Comparison of ENCODE assay signal across 25 cellular contexts in the genomic region with DNA sequence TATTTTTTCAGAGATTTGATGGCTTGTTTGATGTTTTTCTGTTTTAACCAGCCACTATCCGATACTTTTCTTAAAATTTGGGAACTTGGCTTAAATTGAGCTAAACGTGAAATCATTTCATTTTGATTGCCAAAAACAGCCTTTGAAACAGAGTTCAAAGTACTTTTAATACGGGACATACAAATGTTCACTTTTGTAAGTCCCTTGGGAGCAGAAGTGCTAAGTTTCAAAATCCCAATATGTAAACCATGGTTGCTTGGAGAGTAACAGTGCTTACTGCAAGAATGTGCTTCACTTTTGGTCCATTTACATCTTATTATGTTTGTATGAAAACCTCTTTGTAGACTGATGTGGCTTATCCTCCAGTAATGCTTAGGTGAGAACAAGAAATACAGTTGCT. TPM values are rescaled to one million over a fixed set of nuclear protein-coding genes. Genes with fewer than 3 reads are reported as not detected.
"Had no signal": no experiment of that assay in that cellular context is flagged by ENCODE, and none has a peak within 500 bp of the region (broad histone marks: within the 10 kb centered on the region; RNA-seq: fewer than 3 reads in every experiment).

No MANE protein-coding gene starts in this region.

- H3K9me3 Mint-ChIP-seq: activated naive CD4-positive, alpha-beta T cell treated with anti-CD3 and anti-CD28 coated beads for 36 hours; activated naive CD8-positive, alpha-beta T cell treated with anti-CD3 and anti-CD28 coated beads, Interleukin-2, amount 10 ng/mL, durations not matched to agents 7 days and 5 days; activated T-cell treated with anti-CD3 and anti-CD28 coated beads, Interleukin-2, amount 50 U/mL, for 4 hours; central memory CD8-positive, alpha-beta T cell; immature natural killer cell; WTC11 had no signal

- H3K27ac ChIP-seq: breast epithelium, coronary artery, esophagus muscularis mucosa, hepatocyte, neural progenitor cell, upper lobe of left lung had no signal

- H3K4me3 ChIP-seq: breast epithelium, coronary artery, esophagus muscularis mucosa, hepatocyte, left lung, neural progenitor cell, upper lobe of left lung had no signal

- H2AFZ ChIP-seq: hepatocyte, neural progenitor cell had no signal

- DNase-seq: activated CD4-positive, alpha-beta T cell treated with anti-CD3 and anti-CD28 coated beads for 36 hours; activated CD4-positive, alpha-beta T cell treated with anti-CD3 and anti-CD28 coated beads, Interleukin-2, amount 50 U/mL, for 4 hours; activated CD8-positive, alpha-beta memory T cell treated with anti-CD3 and anti-CD28 coated beads, Interleukin-2, amount 50 U/mL, for 48 hours; activated naive CD4-positive, alpha-beta T cell treated with anti-CD3 and anti-CD28 coated beads for 36 hours; activated naive CD8-positive, alpha-beta T cell treated with anti-CD3 and anti-CD28 coated beads, Interleukin-2, amount 10 ng/mL, durations not matched to agents 7 days and 5 days; activated T-cell treated with anti-CD3 and anti-CD28 coated beads, Interleukin-2, amount 50 U/mL, for 4 hours; amniotic stem cell; foreskin melanocyte; glutamatergic neuron; immature natural killer cell; left lung; naive thymus-derived CD8-positive, alpha-beta T cell; retina; stimulated activated CD4-positive, alpha-beta T cell treated with anti-CD3 and anti-CD28 coated beads, Interleukin-4, amount 100 ng/mL, for 4 hours; stimulated activated naive CD8-positive, alpha-beta T cell treated with anti-CD3 and anti-CD28 coated beads, Interleukin-15, Interleukin-2, amounts not matched to agents 100 U/mL and 50 U/mL, for 24 hours; T-helper 1 cell; upper lobe of left lung had no signal

- H3K4me1 ChIP-seq: breast epithelium had no signal

- H3K4me3 Mint-ChIP-seq: activated CD4-positive, alpha-beta T cell treated with anti-CD3 and anti-CD28 coated beads for 36 hours; activated naive CD4-positive, alpha-beta T cell treated with anti-CD3 and anti-CD28 coated beads for 36 hours; activated naive CD8-positive, alpha-beta T cell treated with anti-CD3 and anti-CD28 coated beads, Interleukin-2, amount 10 ng/mL, durations not matched to agents 7 days and 5 days; activated T-cell treated with anti-CD3 and anti-CD28 coated beads, Interleukin-2, amount 50 U/mL, for 4 hours; central memory CD8-positive, alpha-beta T cell; immature natural killer cell; naive thymus-derived CD8-positive, alpha-beta T cell; neural progenitor cell; WTC11 had no signal

- H3K27ac Mint-ChIP-seq: activated CD4-positive, alpha-beta T cell treated with anti-CD3 and anti-CD28 coated beads for 36 hours; activated naive CD4-positive, alpha-beta T cell treated with anti-CD3 and anti-CD28 coated beads for 36 hours; activated naive CD8-positive, alpha-beta T cell treated with anti-CD3 and anti-CD28 coated beads, Interleukin-2, amount 10 ng/mL, durations not matched to agents 7 days and 5 days; immature natural killer cell; neural progenitor cell; progenitor cell of endocrine pancreas; WTC11 had no signal

- H3K9me3 ChIP-seq: left lung, upper lobe of left lung had no signal

- ATAC-seq: activated CD4-positive, alpha-beta T cell treated with anti-CD3 and anti-CD28 coated beads for 36 hours; activated T-cell treated with anti-CD3 and anti-CD28 coated beads, Interleukin-2, amount 50 U/mL, for 4 hours; left lung; naive thymus-derived CD8-positive, alpha-beta T cell; stimulated activated naive CD8-positive, alpha-beta T cell treated with anti-CD3 and anti-CD28 coated beads, Interleukin-15, Interleukin-2, amounts not matched to agents 100 U/mL and 50 U/mL, for 24 hours; WTC11 had no signal

- H3K27me3 ChIP-seq: breast epithelium, esophagus muscularis mucosa, hepatocyte, left lung, neural progenitor cell, upper lobe of left lung had no signal

- H3K9ac ChIP-seq: neural progenitor cell had no signal

- H3K4me1 Mint-ChIP-seq: neural progenitor cell had no signal

- H3K4me2 ChIP-seq: hepatocyte, neural progenitor cell had no signal

- H3K27me3 Mint-ChIP-seq: activated CD4-positive, alpha-beta T cell treated with anti-CD3 and anti-CD28 coated beads for 36 hours; activated naive CD8-positive, alpha-beta T cell treated with anti-CD3 and anti-CD28 coated beads, Interleukin-2, amount 10 ng/mL, durations not matched to agents 7 days and 5 days; central memory CD8-positive, alpha-beta T cell; naive thymus-derived CD8-positive, alpha-beta T cell; progenitor cell of endocrine pancreas had no signal

RNA-seq across cellular contexts. Expression of a gene that starts 58.8 kb away (rescaled TPM):
- polyA plus RNA-seq: immature natural killer cell had no signal
